ENCODE assay signal across 8 cellular contexts in the genomic region with DNA sequence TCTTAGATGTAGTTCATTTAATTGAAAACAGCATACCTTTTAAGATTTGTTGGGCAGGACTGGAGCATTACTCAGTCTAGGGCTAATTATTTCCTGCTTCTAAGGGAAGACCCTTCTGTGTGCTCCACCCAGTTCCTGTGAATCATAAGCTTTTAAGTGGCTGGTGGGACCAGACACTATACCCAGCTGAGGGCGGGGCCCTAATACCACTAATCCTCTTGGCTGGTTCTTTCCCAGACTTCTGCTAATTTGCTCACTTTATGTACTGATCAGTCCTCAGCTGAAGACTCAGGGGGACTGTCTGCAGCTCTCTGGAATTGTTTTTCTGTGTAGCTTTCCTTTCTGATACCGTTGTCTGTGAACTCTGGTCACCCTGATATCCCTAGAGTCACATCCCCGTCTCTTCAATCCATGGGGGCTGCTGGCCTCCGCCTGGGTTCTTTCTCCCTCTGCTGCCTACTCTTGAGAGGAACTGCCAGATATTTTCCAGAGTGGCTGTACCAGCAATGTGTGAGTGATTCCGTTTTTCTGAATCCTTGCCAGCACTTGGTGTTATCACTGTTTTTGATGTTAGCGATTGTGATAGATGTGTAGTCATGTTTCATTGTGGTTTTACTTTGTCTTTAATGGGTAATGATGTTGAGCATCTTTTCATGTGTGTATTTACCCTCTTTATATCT. TPM values are rescaled to one million over a fixed set of nuclear protein-coding genes. Genes with fewer than 3 reads are reported as not detected.
DNase-seq lines count a peak whose midpoint lies in the region; ATAC-seq and TF ChIP-seq lines count a peak whose summit lies in the region.

No MANE protein-coding gene starts in this region.

- TF ChIP-seq CTCF in cardiac muscle cell (IDR thresholded peaks at IDR 0.05; ENCODE audit: low read depth, low read length) (no peak), osteocyte (IDR thresholded peaks at IDR 0.05) (no peak)

- H3K9me3 ChIP-seq in cardiac muscle cell (ENCODE audit: low read depth): no peaks in the 10 kb centered on the region

- no peak overlapping the region for H3K4me3 ChIP-seq in cardiac muscle cell

- peaks cover 10% of the 10 kb centered on the region for H3K4me1 Mint-ChIP-seq in osteocyte (ENCODE audit: unreplicated experiment)

- H3K27ac Mint-ChIP-seq in osteocyte (ENCODE audit: unreplicated experiment): peak overlapping the region; percentile 76

- peaks cover 28% of the 10 kb centered on the region for H3K4me1 ChIP-seq in cardiac muscle cell (ENCODE audit: low read depth)

- peak overlapping the region; percentile 3 for H3K4me3 Mint-ChIP-seq in osteocyte (ENCODE audit: unreplicated experiment)

- no peaks in the 10 kb centered on the region for H3K9me3 Mint-ChIP-seq in osteocyte (ENCODE audit: unreplicated experiment)

- no peak for ATAC-seq in Right ventricle myocardium inferior

- H3K27me3 ChIP-seq in cardiac muscle cell: no peaks in the 10 kb centered on the region

- H3K36me3 Mint-ChIP-seq in osteocyte (ENCODE audit: unreplicated experiment): peaks cover 48% of the 10 kb centered on the region

- peak; percentile 51 to 68 for DNase-seq in cardiac muscle cell (ENCODE audit: low read depth in 1 of 2, low spot score in 1 of 2)
- no peak for DNase-seq in Right ventricle myocardium inferior (ENCODE audit: missing footprints)
- DNase-seq in activated CD4-positive, alpha-beta T cell treated with anti-CD3 and anti-CD28 coated beads for 1 hour: peak; percentile 40
- DNase-seq in effector CD4-positive, alpha-beta T cell: peak; percentile 67
- no peak for DNase-seq in osteocyte (ENCODE audit: extremely low spot score, unreplicated experiment)
- DNase-seq in cerebellar cortex (ENCODE audit: low spot score): no peak
- DNase-seq in NCI-H2171 (lab: John Stamatoyannopoulos, UW): no peak
- DNase-seq in cortex of kidney (lab: John Stamatoyannopoulos, UW): no peak

- intact Hi-C loops in Right ventricle myocardium inferior (cut with DNase I): no loop called here

- H3K27ac ChIP-seq in cardiac muscle cell: peak overlapping the region; percentile 77

- H3K27me3 Mint-ChIP-seq in osteocyte (ENCODE audit: unreplicated experiment): no peaks in the 10 kb centered on the region

- H3K36me3 ChIP-seq in cardiac muscle cell: peaks cover 33% of the 10 kb centered on the region

RNA-seq across cellular contexts. Expression of gene MFSD11, which starts 35.1 kb away (rescaled TPM):
- 45.8 and 69.2 TPM in 2 replicates for total RNA-seq in cardiac muscle cell
- polyA plus RNA-seq in cardiac muscle cell: 55.6 and 68.1 TPM in 2 replicates
- 20.8 TPM for total RNA-seq in Right ventricle myocardium inferior
- total RNA-seq in osteocyte: 33.0 and 34.7 TPM in 2 replicates

RNA-seq across cellular contexts. Expression of gene SRSF2, which starts 35.9 kb away (rescaled TPM):
- total RNA-seq in cardiac muscle cell (398 and 520 TPM in 2 replicates), Right ventricle myocardium inferior (74.0 TPM), osteocyte (137 and 145 TPM in 2 replicates)
- polyA plus RNA-seq in cardiac muscle cell: 217 and 265 TPM in 2 replicates

RNA-seq across cellular contexts. Expression of gene METTL23, which starts 46.3 kb away (rescaled TPM):
- total RNA-seq in cardiac muscle cell (47.6 and 62.0 TPM in 2 replicates), Right ventricle myocardium inferior (17.3 TPM), osteocyte (35.7 and 36.3 TPM in 2 replicates)
- polyA plus RNA-seq in cardiac muscle cell: 77.9 and 83.0 TPM in 2 replicates

RNA-seq across cellular contexts. Expression of gene JMJD6, which starts 46.6 kb away (rescaled TPM):
- total RNA-seq in cardiac muscle cell (23.5 and 25.1 TPM in 2 replicates), Right ventricle myocardium inferior (62.8 TPM), osteocyte (16.8 and 22.7 TPM in 2 replicates)
- polyA plus RNA-seq in cardiac muscle cell: 25.3 and 33.6 TPM in 2 replicates

Comparison
In these comparisons a context has a peak if more than half of its experiments do, and no peak if none do; other contexts are left out.
1. DNase-seq: peak in cardiac muscle cell (2 of 2), activated CD4-positive, alpha-beta T cell treated with anti-CD3 and anti-CD28 coated beads for 1 hour (single experiment) and effector CD4-positive, alpha-beta T cell (single experiment); none in Right ventricle myocardium inferior (single experiment), osteocyte (single experiment), cerebellar cortex (single experiment), NCI-H2171 (single experiment) and cortex of kidney (single experiment).